Comparison of ENCODE assay signal across 17 cellular contexts in the genomic region with DNA sequence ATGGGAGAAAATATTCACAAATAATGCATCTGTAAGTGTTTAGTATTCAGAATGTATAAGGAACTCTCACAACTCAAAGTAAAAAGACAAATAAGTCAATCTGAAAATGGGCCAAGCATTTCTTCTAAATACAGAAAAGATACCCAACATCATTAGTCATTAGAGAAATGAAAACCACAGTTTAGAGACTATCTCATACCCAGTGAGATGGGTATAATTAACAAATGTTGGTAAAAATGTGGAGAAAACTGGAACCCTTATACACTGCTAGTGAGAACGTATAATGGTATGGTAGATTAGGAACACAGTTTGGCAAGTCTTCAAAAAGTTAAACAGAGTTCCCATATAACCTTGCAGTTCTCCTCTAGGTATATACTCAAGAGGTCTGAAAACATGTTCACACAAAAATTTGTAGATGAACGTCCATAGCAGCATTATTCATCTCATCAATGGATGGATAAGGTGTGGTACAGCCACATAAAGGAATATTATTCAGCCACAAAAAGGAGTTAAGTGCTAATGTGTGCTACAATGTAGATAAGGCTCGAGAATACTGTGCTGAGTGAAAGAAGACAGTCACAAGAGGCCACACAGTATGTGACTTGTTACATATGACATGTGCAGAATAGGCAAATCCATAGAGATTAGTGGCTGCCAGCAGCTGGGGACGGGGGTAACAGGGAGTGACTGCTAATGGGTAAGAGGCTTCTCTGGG. TPM values are rescaled to one million over a fixed set of nuclear protein-coding genes. Genes with fewer than 3 reads are reported as not detected.
A peak's percentile ranks its signal among the peaks of the same experiment; 100 is the strongest.
DNase-seq lines count a peak whose midpoint lies in the region; ATAC-seq, FAIRE-seq and TF ChIP-seq lines count a peak whose summit lies in the region.
"Had no signal": no experiment of that assay in that cellular context is flagged by ENCODE, and none has a peak within 500 bp of the region (broad histone marks: within the 10 kb centered on the region; RNA-seq: fewer than 3 reads in every experiment).

No MANE protein-coding gene starts in this region.

- TF ChIP-seq RAD21 in GM12878 (IDR thresholded peaks at IDR 0.05; ENCODE audit: insufficient read depth, low read depth, low read length) = no peak

- no peak overlapping the region for H2BK120ac ChIP-seq in neuronal stem cell (ENCODE audit: low read depth, low read length)

- no peak for FAIRE-seq in GM12878 (lab: Jason Lieb, UNC)
- no peak for FAIRE-seq in pancreas (lab: Jason Lieb, UNC)

- H3K4me1 ChIP-seq in HEK293 (ENCODE audit: control insufficient read depth, insufficient read depth, low read length) (peaks cover 3% of the 10 kb centered on the region; the same call in 1 of the 2 replicates), GM12878 (ENCODE audit: control insufficient read depth, insufficient read depth, low read length) (peaks cover 18% of the 10 kb centered on the region), neuronal stem cell (ENCODE audit: control insufficient read depth in 2 of 2, insufficient read depth in 1 of 2, low read depth in 1 of 2, low read length in 2 of 2) (no peaks in the 10 kb centered on the region), pancreas (peaks cover 8 to 14% (median 9%) of the 10 kb centered on the region in 3 donors)

- H3K79me1 ChIP-seq in neuronal stem cell (ENCODE audit: low read depth, low read length) = peaks cover 1% of the 10 kb centered on the region

- no peak overlapping the region for H2BK12ac ChIP-seq in neuronal stem cell (ENCODE audit: low read length)

- SMC1A ChIA-PET in GM12878 (lab: Charles Lee; ENCODE audit: uncharacterized antibody, unreplicated experiment) = interaction anchor here (2.1 kb wide), 1 partner anchor 8 kb away, joined by 5 read pairs; no protein-coding TSS in a partner anchor

- peak overlapping the region; percentile 38 for H3K4me2 ChIP-seq in GM12878 (ENCODE audit: control insufficient read depth, insufficient read depth)
- H3K4me2 ChIP-seq in neuronal stem cell (ENCODE audit: insufficient read depth, low read length, poor library complexity, severe bottlenecking) = no peak overlapping the region

- H3K4ac ChIP-seq in neuronal stem cell (ENCODE audit: low read length) = no peak overlapping the region

- no peak overlapping the region for H3K4me3 Mint-ChIP-seq in activated T-cell treated with anti-CD3 and anti-CD28 coated beads, Interleukin-2, amount 50 U/mL, for 4 hours
- H3K4me3 Mint-ChIP-seq: HFFc6 had no signal

- in situ Hi-C loops in GM12878 (cut with MboI) = loop anchor here (10.0 kb wide), 1 partner anchor 476 kb away; the partner anchor contains the start of gene DNAAF2

- no peak for DNase-seq in activated T-cell treated with anti-CD3 and anti-CD28 coated beads, Interleukin-2, amount 50 U/mL, for 4 hours
- no peak for DNase-seq in activated T-cell treated with anti-CD3 and anti-CD28 coated beads, Interleukin-2, amount 50 U/mL, for 1 hour
- DNase-seq in GM12878 (ENCODE audit: low read depth, low spot score) = no peak
- no peak for DNase-seq in stimulated activated naive CD8-positive, alpha-beta T cell treated with anti-CD3 and anti-CD28 coated beads, Interleukin-15, Interleukin-2, amounts not matched to agents 100 U/mL and 50 U/mL, for 24 hours
- DNase-seq in stimulated activated CD4-positive, alpha-beta T cell treated with anti-CD3 and anti-CD28 coated beads, Interleukin-12 subunit alpha, Interleukin-12 subunit beta, amount 100 ng/mL, for 4 hours = no peak
- no peak for DNase-seq in neuronal stem cell (ENCODE audit: low spot score)
- no peak for DNase-seq in pancreas
- DNase-seq: COR-L47, HFFc6, Kasumi-1, MM.1S, NCI-H1092 treated with DMSO at 0.1 percent for 48 hours, NCI-H2081 treated with DMSO at 0.1 percent for 48 hours, NCI-H510A, NCI-H82 had no signal

- H3K9me3 ChIP-seq in HEK293 (ENCODE audit: control insufficient read depth, insufficient read depth, low read depth, low read length) (no peaks in the 10 kb centered on the region), GM12878 (replicated peaks; ENCODE audit: control insufficient read depth, insufficient read depth, low read length) (peaks cover 3% of the 10 kb centered on the region; the same call in 1 of the 3 replicates), neuronal stem cell (replicated peaks in 1 of 2; ENCODE audit: control insufficient read depth in 2 of 2, insufficient read depth in 1 of 2, low read depth in 1 of 2, low read length in 2 of 2) (no peaks in the 10 kb centered on the region), pancreas (no peaks in the 10 kb centered on the region)

- H3K9ac ChIP-seq in GM12878 (ENCODE audit: control insufficient read depth, insufficient read depth, low read length) (no peak overlapping the region), neuronal stem cell (ENCODE audit: low read depth, low read length, poor library complexity) (no peak overlapping the region)

- H3K9me3 Mint-ChIP-seq in activated T-cell treated with anti-CD3 and anti-CD28 coated beads, Interleukin-2, amount 50 U/mL, for 4 hours = no peaks in the 10 kb centered on the region
- H3K9me3 Mint-ChIP-seq: HFFc6 had no signal

- POLR2A ChIA-PET in HEK293 (lab: Yijun Ruan, JAX) = no interaction called here
- POLR2A ChIA-PET in GM12878 (lab: Charles Lee) = no interaction called here

- H3K4me1 Mint-ChIP-seq in activated T-cell treated with anti-CD3 and anti-CD28 coated beads, Interleukin-2, amount 50 U/mL, for 4 hours (ENCODE audit: low read depth) = peaks cover 27% of the 10 kb centered on the region

- no peak overlapping the region for H2BK15ac ChIP-seq in neuronal stem cell (ENCODE audit: low read length)

- TF ChIP-seq CTCF in HEK293 (tag by site-specific recombination; IDR thresholded peaks at IDR 0.05) (no peak), GM12878 (IDR thresholded peaks at IDR 0.05 in 2 of 3, conservative IDR thresholded peaks at IDR 0.05 in 1 of 3; ENCODE audit: control insufficient read depth in 2 of 3, extremely low read depth in 1 of 3, insufficient read depth in 1 of 3, low read depth in 3 of 3, low read length in 3 of 3) (no peak), pancreas (IDR thresholded peaks at IDR 0.05) (no peak)

- H4K91ac ChIP-seq in neuronal stem cell (ENCODE audit: low read depth, low read length, poor library complexity) = no peak overlapping the region

- peaks cover 35% of the 10 kb centered on the region for H3K36me3 Mint-ChIP-seq in activated T-cell treated with anti-CD3 and anti-CD28 coated beads, Interleukin-2, amount 50 U/mL, for 4 hours (ENCODE audit: insufficient read depth)

- no peak for TF ChIP-seq POLR2A in GM12878 (IDR thresholded peaks at IDR 0.05; ENCODE audit: low read depth, low read length)

- H4K8ac ChIP-seq in neuronal stem cell (ENCODE audit: low read depth, low read length) = no peak overlapping the region

- H3K23ac ChIP-seq in neuronal stem cell (ENCODE audit: low read depth, low read length, poor library complexity) = no peak overlapping the region

- H3K27ac ChIP-seq in HEK293 (ENCODE audit: extremely low read depth, low read depth, low read length) (no peak overlapping the region), GM12878 (ENCODE audit: control insufficient read depth, insufficient read depth) (no peak overlapping the region), neuronal stem cell (replicated peaks; ENCODE audit: low read length) (no peak overlapping the region), pancreas (no peak overlapping the region)
- H3K27ac ChIP-seq: C4-2B had no signal

- H2AFZ ChIP-seq in GM12878 (ENCODE audit: control insufficient read depth, low read depth, low read length) = no peak overlapping the region
- no peak overlapping the region for H2AFZ ChIP-seq in neuronal stem cell (ENCODE audit: low read length)

- no peak overlapping the region for H3K4me3 ChIP-seq in HEK293 (ENCODE audit: low read depth, low read length)
- H3K4me3 ChIP-seq in GM12878 = no peak overlapping the region
- no peak overlapping the region for H3K4me3 ChIP-seq in neuronal stem cell (ENCODE audit: low read length in 2 of 2)
- H3K4me3 ChIP-seq in pancreas = no peak overlapping the region

- no peak overlapping the region for H2BK5ac ChIP-seq in neuronal stem cell (ENCODE audit: low read length)

- H3K36me3 ChIP-seq in HEK293 (ENCODE audit: control insufficient read depth in 2 of 2, insufficient read depth in 1 of 2, low read length in 2 of 2) (peaks cover 76 to 80% of the 10 kb centered on the region in 2 experiments), GM12878 (ENCODE audit: control insufficient read depth in 2 of 2, insufficient read depth in 2 of 2, low read length in 1 of 2) (peaks cover 2 to 24% of the 10 kb centered on the region in 2 experiments; a peak in 3 of 4 replicates), neuronal stem cell (replicated peaks in 1 of 2; ENCODE audit: control insufficient read depth in 2 of 2, insufficient read depth in 2 of 2, low read length in 2 of 2) (peaks cover 15 to 87% of the 10 kb centered on the region in 2 donors), pancreas (peaks cover 0 to 19% (median 0%) of the 10 kb centered on the region in 3 donors)

- ATAC-seq in activated T-cell treated with anti-CD3 and anti-CD28 coated beads, Interleukin-2, amount 50 U/mL, for 4 hours = peak; percentile 48 to 60
- ATAC-seq in GM12878 (peak; percentile 35), pancreas (no peak)
- peak; percentile 26 for ATAC-seq in stimulated activated naive CD8-positive, alpha-beta T cell treated with anti-CD3 and anti-CD28 coated beads, Interleukin-15, Interleukin-2, amounts not matched to agents 100 U/mL and 50 U/mL, for 24 hours

- CTCF ChIA-PET in HEK293 (lab: Yijun Ruan, JAX) = no interaction called here
- CTCF ChIA-PET in GM12878 (lab: Yijun Ruan, JAX) = no interaction called here

- WGBS in GM12878 (ENCODE audit: insufficient coverage, insufficient replicate concordance, low lambda C conversion rate, missing lambda C conversion rate) = 29% methylated on average over 4 of the region's 4 CpGs
- WGBS in neuronal stem cell (ENCODE audit: extremely low coverage in 2 of 2, insufficient read length in 2 of 2, insufficient replicate concordance in 1 of 2), 2 donors = no CpG with 5 or more reads among the region's 4 CpGs
- 85 to 90% methylated on average over 4 of the region's 4 CpGs for WGBS in pancreas, 2 donors

- H3K14ac ChIP-seq in neuronal stem cell (ENCODE audit: low read length) = no peak overlapping the region

- H3K27me3 ChIP-seq in GM12878 (replicated peaks in 1 of 2; ENCODE audit: control insufficient read depth in 2 of 2, insufficient read depth in 2 of 2, low read length in 1 of 2) (no peaks in the 10 kb centered on the region), neuronal stem cell (ENCODE audit: control insufficient read depth in 3 of 3, insufficient read depth in 3 of 3, low read depth in 1 of 3, low read length in 3 of 3) (no peaks in the 10 kb centered on the region), pancreas (no peaks in the 10 kb centered on the region)

- peaks cover 34% of the 10 kb centered on the region for H3K79me2 ChIP-seq in GM12878 (ENCODE audit: control insufficient read depth, insufficient read depth, low read length)

- H3K18ac ChIP-seq in neuronal stem cell (ENCODE audit: low read length) = no peak overlapping the region

- intact Hi-C loops in GM12878 (cut with micrococcal nuclease; ENCODE audit: unreplicated experiment) = loop anchor here (10.0 kb wide), 1 partner anchor 346 kb away; the partner anchor contains the start of gene KLHDC2
- intact Hi-C loops in pancreas (cut with DNase I) = loop anchor here in 1 of 3 donors (5.0 kb wide), 1 partner anchor 243 kb away; no protein-coding TSS in a partner anchor

- no peak for TF ChIP-seq EP300 in GM12878 (IDR thresholded peaks at IDR 0.05; ENCODE audit: borderline replicate concordance in 1 of 2, control insufficient read depth in 1 of 2, low read depth in 2 of 2, low read length in 2 of 2)

- no peaks in the 10 kb centered on the region for H3K27me3 Mint-ChIP-seq in activated T-cell treated with anti-CD3 and anti-CD28 coated beads, Interleukin-2, amount 50 U/mL, for 4 hours (ENCODE audit: low read depth)

- RAD21 ChIA-PET in GM12878 (lab: Charles Lee; ENCODE audit: unreplicated experiment) = no interaction called here

- no peak overlapping the region for H2AK5ac ChIP-seq in neuronal stem cell (ENCODE audit: low read depth, low read length)

- no TSS peak for BruUV-seq in GM12878 (replicated peaks; lab: Mats Ljungman, UMichigan)

- no peaks in the 10 kb centered on the region for H4K20me1 ChIP-seq in GM12878 (ENCODE audit: control insufficient read depth, insufficient read depth)

RNA-seq across cellular contexts. Expression of gene VCPKMT, which starts 5.9 kb away (rescaled TPM):
- total RNA-seq in activated T-cell treated with anti-CD3 and anti-CD28 coated beads, Interleukin-2, amount 50 U/mL, for 4 hours = 10 to 100 TPM; 16.0 to 21.8 (median 19.4) TPM
- total RNA-seq in GM12878 (2013; cell fraction: nucleolus; rRNA removed) = 21.6 and 23.5 TPM in 2 replicates
- total RNA-seq in GM12878 (2014; rRNA removed) = 11.6 and 12.9 TPM in 2 replicates
- 12.6 and 12.9 TPM in 2 replicates for total RNA-seq in GM12878 (2014; rRNA removed; fragmentation: Illumina TruSeq; extraction: Trizol)
- total RNA-seq in GM12878 (2021) = 12.8 and 13.3 TPM in 2 replicates
- 9.4 TPM for polyA plus RNA-seq in GM12878 (2011; ENCODE audit: low read depth)
- 13.3 and 19.4 TPM in 2 replicates for polyA plus RNA-seq in GM12878 (2011; rRNA removed)
- 5.7 and 9.1 TPM in 2 replicates for polyA plus RNA-seq in GM12878 (2011; cell fraction: cytosol; rRNA removed)
- 13.7 and 14.4 TPM in 2 replicates for polyA plus RNA-seq in GM12878 (2011; cell fraction: nucleus; rRNA removed)
- polyA plus RNA-seq in GM12878 (2012) = 13.5 and 15.6 TPM in 2 replicates
- polyA plus RNA-seq in GM12878 (2014; fragmentation: Illumina TruSeq; extraction: Trizol) = 12.8 and 16.6 TPM in 2 replicates
- polyA plus RNA-seq in GM12878 (2014; fragmentation: Nextera tagmentation; extraction: Ambion mirVana) = 10 to 100 TPM in 1 of 2 experiments, 1 to 10 TPM in 1; 8.5 to 11.5 TPM
- polyA plus RNA-seq in GM12878 (2014; rRNA removed) = 12.3 and 18.2 TPM in 2 replicates
- polyA plus RNA-seq in GM12878 (2016; fragmentation: Nextera tagmentation; extraction: Ambion mirVana) = 10 to 100 TPM; 17.5 to 18.4 TPM
- polyA minus RNA-seq in GM12878 (2011; rRNA and poly(A)+ RNA removed) = 2.5 and 3.5 TPM in 2 replicates
- polyA minus RNA-seq in GM12878 (2011; cell fraction: cytosol; rRNA and poly(A)+ RNA removed) = 1.3 and 2.2 TPM in 2 replicates
- polyA minus RNA-seq in GM12878 (2011; cell fraction: nucleus; rRNA and poly(A)+ RNA removed) = 5.8 and 10.0 TPM in 2 replicates
- 9.6 TPM for polyA plus RNA-seq in neuronal stem cell (2013, experiment 1 of 2)
- polyA plus RNA-seq in neuronal stem cell (2013, experiment 2 of 2) = 9.6 TPM
- 1 to 10 TPM; 2.8 to 4.8 (median 3.0) TPM for total RNA-seq in pancreas
- polyA plus RNA-seq in pancreas = 10 to 100 TPM; 12.2 to 13.3 TPM

Comparison
In these comparisons a context has a peak if more than half of its experiments do, and no peak if none do; other contexts are left out.
1. ATAC-seq: peak in activated T-cell treated with anti-CD3 and anti-CD28 coated beads, Interleukin-2, amount 50 U/mL, for 4 hours (2 of 2), GM12878 (single experiment) and stimulated activated naive CD8-positive, alpha-beta T cell treated with anti-CD3 and anti-CD28 coated beads, Interleukin-15, Interleukin-2, amounts not matched to agents 100 U/mL and 50 U/mL, for 24 hours (single experiment); none in pancreas (0 of 4).